ENCODE assay signal across 1 cellular context in genomic region chr7:12715372-12716133, GRCh38.
TF ChIP-seq lines count a peak whose summit lies in the region.

No MANE protein-coding gene starts in this region.

TF ChIP-seq in IMR-90, 13 proteins besides CTCF, POLR2A, EP300 and RAD21:
- TF ChIP-seq MAZ (IDR thresholded peaks at IDR 0.05; ENCODE audit: borderline replicate concordance, low read depth, low read length) (no peak), RCOR1 (IDR thresholded peaks at IDR 0.05; ENCODE audit: insufficient replicate concordance, low read length) (no peak), MAFK (IDR thresholded peaks at IDR 0.05; ENCODE audit: low read depth, low read length) (peak; percentile 80), NFE2L2 (IDR thresholded peaks at IDR 0.05; ENCODE audit: low read depth, low read length) (no peak), CEBPB (IDR thresholded peaks at IDR 0.05; ENCODE audit: low read depth, low read length) (peak; percentile 61)
TF ChIP-seq in IMR-90: peak in this region for 2.
